In genomic region chr7:89182116-89182515, GRCh38 we compare ENCODE assay signal across 35 cellular contexts.
"Had no signal": no experiment of that assay in that cellular context is flagged by ENCODE, and none has a peak within 500 bp of the region (broad histone marks: within the 10 kb centered on the region; RNA-seq: fewer than 3 reads in every experiment).

No MANE protein-coding gene starts in this region.

- DNase-seq: Kasumi-1, MG63, MM.1S, MV-4-11, NCI-H1048, NCI-H1092, NCI-H1092 treated with DMSO at 0.1 percent for 48 hours, NCI-H1105, NCI-H1105 treated with DMSO at 0.1 percent for 48 hours, NCI-H1417, NCI-H1417 treated with DMSO at 0.1 percent for 48 hours, NCI-H1436, NCI-H1436 treated with DMSO at 0.1 percent for 48 hours, NCI-H146, NCI-H1694, NCI-H1694 treated with DMSO at 0.1 percent for 48 hours, NCI-H187, NCI-H187 treated with DMSO at 0.1 percent for 48 hours, NCI-H1930, NCI-H2029, NCI-H2029 treated with DMSO at 0.1 percent for 48 hours, NCI-H2081, NCI-H2081 treated with DMSO at 0.1 percent for 48 hours, NCI-H2107, NCI-H2171, NCI-H2171 treated with DMSO at 0.1 percent for 48 hours, NCI-H2227 treated with DMSO at 0.1 percent for 48 hours, NCI-H226, NCI-H345, NCI-H446, NCI-H446 treated with DMSO at 0.1 percent for 48 hours, NCI-H510A, NCI-H510A treated with DMSO at 0.1 percent for 48 hours, NCI-H524, NCI-H524 treated with DMSO at 0.1 percent for 48 hours had no signal

- H3K27me3 ChIP-seq: MG63 had no signal

- H3K36me3 ChIP-seq: MG63 had no signal

- H3K4me3 ChIP-seq: MG63 had no signal

- H3K9me3 ChIP-seq: MG63 had no signal
